Comparison of ENCODE assay signal across 16 cellular contexts in the genomic region with DNA sequence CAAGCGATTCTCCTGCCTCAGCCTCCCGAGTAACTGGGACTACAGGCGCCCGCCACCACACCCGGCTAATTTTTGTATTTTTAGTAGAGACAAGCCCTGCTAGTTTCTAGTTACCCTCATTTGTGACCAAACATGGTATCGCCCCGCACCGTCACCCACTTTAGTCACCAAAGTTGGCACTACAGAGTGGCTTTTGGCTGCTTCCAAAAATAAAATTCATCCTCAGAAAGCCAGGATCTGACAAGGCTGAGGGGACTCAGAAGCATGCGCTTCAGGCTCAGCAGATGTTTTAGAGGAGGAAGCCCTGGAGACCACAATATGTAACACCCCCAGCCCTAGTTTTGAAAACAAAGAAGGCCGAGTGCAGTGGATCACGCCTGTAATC. TPM values are rescaled to one million over a fixed set of nuclear protein-coding genes. Genes with fewer than 3 reads are reported as not detected.
DNase-seq lines count a peak whose midpoint lies in the region; ATAC-seq and TF ChIP-seq lines count a peak whose summit lies in the region.
"Had no signal": no experiment of that assay in that cellular context is flagged by ENCODE, and none has a peak within 500 bp of the region (broad histone marks: within the 10 kb centered on the region; RNA-seq: fewer than 3 reads in every experiment).

No MANE protein-coding gene starts in this region.

- DNase-seq in MV-4-11 (lab: John Stamatoyannopoulos, UW): peak; percentile 4
- DNase-seq in chondrocyte (ENCODE audit: low spot score): peak; percentile 20
- no peak for DNase-seq in NCI-H524 (lab: John Stamatoyannopoulos, UW)
- DNase-seq in activated gamma-delta T cell treated with Interleukin-2 at 50 U/mL for 16 hours: no peak
- no peak for DNase-seq in activated CD4-positive, alpha-beta T cell treated with anti-CD3 and anti-CD28 coated beads for 48 hours
- DNase-seq: NCI-H1436 treated with DMSO at 0.1 percent for 48 hours, NCI-H2029 had no signal

- no peak overlapping the region for H3K4me3 ChIP-seq in ACC112 (ENCODE audit: low read depth, low read length)
- peak overlapping the region in 1 of 10 experiments; percentile 37; a peak in 2 of 20 replicates for H3K4me3 ChIP-seq in BLaER1 treated with 17β-estradiol and CSF1 and Interleukin-3, amounts not matched to agents 10 nM and 100 nM
- H3K4me3 ChIP-seq: A549, Peyer's patch, SJSA1 had no signal

- H3K27ac ChIP-seq in ACC112 (ENCODE audit: low read depth, low read length): peak overlapping the region; percentile 38
- H3K27ac ChIP-seq in BLaER1 treated with 17β-estradiol and CSF1 and Interleukin-3, amounts not matched to agents 10 nM and 100 nM: peak overlapping the region in 10 of 11 experiments; percentile 78 to 98 (median 96); a peak in 21 of 22 replicates

- H3K4me2 ChIP-seq in BLaER1 treated with 17β-estradiol and CSF1 and Interleukin-3, amounts not matched to agents 10 nM and 100 nM: peak overlapping the region; percentile 56 to 96 (median 87)
- H3K4me2 ChIP-seq: A549 had no signal

- TF ChIP-seq CTCF in chondrocyte (IDR thresholded peaks at IDR 0.05): no peak

- H3K9me3 ChIP-seq in BLaER1 treated with 17β-estradiol and CSF1 and Interleukin-3, amounts not matched to agents 10 nM and 100 nM (replicated peaks in 1 of 11): no peaks in the 10 kb centered on the region
- H3K9me3 ChIP-seq: A549, Peyer's patch, SJSA1 had no signal

- H3K27ac Mint-ChIP-seq in chondrocyte (ENCODE audit: unreplicated experiment): no peak overlapping the region

- no peaks in the 10 kb centered on the region for H3K27me3 Mint-ChIP-seq in chondrocyte (ENCODE audit: low read depth)

- no peak overlapping the region for H2AFZ ChIP-seq in ACC112 (ENCODE audit: low read length, unreplicated experiment)

- H4K20me1 ChIP-seq in BLaER1 treated with 17β-estradiol and CSF1 and Interleukin-3, amounts not matched to agents 10 nM and 100 nM: no peaks in the 10 kb centered on the region; a peak in 1 of 22 replicates

- H3K4me3 Mint-ChIP-seq in chondrocyte (ENCODE audit: unreplicated experiment): no peak overlapping the region

- ATAC-seq in HG03432 (IDR thresholded peaks at IDR 0.05; ENCODE audit: unreplicated experiment): no peak

- H3K4me1 ChIP-seq in ACC112 (ENCODE audit: control insufficient read depth, insufficient read depth, low read length, unreplicated experiment): peaks cover 61% of the 10 kb centered on the region
- H3K4me1 ChIP-seq in BLaER1 treated with 17β-estradiol and CSF1 and Interleukin-3, amounts not matched to agents 10 nM and 100 nM: peaks cover 61 to 96% (median 75%) of the 10 kb centered on the region in 10 experiments

- H3K36me3 Mint-ChIP-seq in chondrocyte (ENCODE audit: low read depth): peaks cover 6% of the 10 kb centered on the region

- no peaks in the 10 kb centered on the region for H3K9me3 Mint-ChIP-seq in chondrocyte (ENCODE audit: low read depth)
- H3K9me3 Mint-ChIP-seq: CD8-positive, alpha-beta T cell had no signal

- peaks cover 24% of the 10 kb centered on the region; the same call in 1 of the 2 replicates for H3K36me3 ChIP-seq in ACC112 (ENCODE audit: insufficient read depth, low read length)
- peaks cover 0 to 8% (median 0%) of the 10 kb centered on the region in 11 experiments; a peak in 3 of 22 replicates for H3K36me3 ChIP-seq in BLaER1 treated with 17β-estradiol and CSF1 and Interleukin-3, amounts not matched to agents 10 nM and 100 nM
- H3K36me3 ChIP-seq: Peyer's patch, SJSA1 had no signal

- H3K9ac ChIP-seq in BLaER1 treated with 17β-estradiol and CSF1 and Interleukin-3, amounts not matched to agents 10 nM and 100 nM: peak overlapping the region; percentile 5 to 90 (median 83); a peak in 20 of 22 replicates

- H3K4me1 Mint-ChIP-seq in chondrocyte (ENCODE audit: low read depth): peaks cover 23% of the 10 kb centered on the region

- H3K27me3 ChIP-seq in ACC112 (ENCODE audit: insufficient read depth, low read length): no peaks in the 10 kb centered on the region
- H3K27me3 ChIP-seq in BLaER1 treated with 17β-estradiol and CSF1 and Interleukin-3, amounts not matched to agents 10 nM and 100 nM: no peaks in the 10 kb centered on the region
- H3K27me3 ChIP-seq: Peyer's patch, SJSA1 had no signal

- H3K79me2 ChIP-seq in ACC112 (ENCODE audit: control insufficient read depth, insufficient read depth, low read length, unreplicated experiment): peaks cover 17% of the 10 kb centered on the region

RNA-seq across cellular contexts. Expression of a gene that starts 8.3 kb away (rescaled TPM):
- total RNA-seq in chondrocyte: 23.2 to 36.1 TPM (median 25.0 TPM) in 3 replicates

RNA-seq across cellular contexts. Expression of a gene that starts 28.7 kb away (rescaled TPM):
- total RNA-seq in chondrocyte: not detected in 3 replicates
- total RNA-seq: G401, H4, SJSA1 had no signal

RNA-seq across cellular contexts. Expression of a gene that starts 59.8 kb away (rescaled TPM):
- total RNA-seq in chondrocyte: 61.6 to 86.7 TPM (median 61.8 TPM) in 3 replicates

Comparison
In these comparisons a context has a peak if more than half of its experiments do, and no peak if none do; other contexts are left out.
1. DNase-seq: peak in MV-4-11 (single experiment) and chondrocyte (single experiment); none in NCI-H524 (0 of 2), activated gamma-delta T cell treated with Interleukin-2 at 50 U/mL for 16 hours (single experiment) and activated CD4-positive, alpha-beta T cell treated with anti-CD3 and anti-CD28 coated beads for 48 hours (single experiment).